Comparison of ENCODE assay signal across 8 cellular contexts in genomic region chr6:27669278-27669797, GRCh38.
DNase-seq lines count a peak whose midpoint lies in the region; ATAC-seq and TF ChIP-seq lines count a peak whose summit lies in the region.

No MANE protein-coding gene starts in this region.

- H2AFZ ChIP-seq in GM23338: peak overlapping the region; percentile 77

- H3K9me3 ChIP-seq in AG04450 (ENCODE audit: control insufficient read depth, insufficient read depth, low read length) (no peaks in the 10 kb centered on the region; the same call in 1 of the 2 replicates), T-helper 17 cell (ENCODE audit: control insufficient read depth, low read length, poor library complexity, severe bottlenecking) (peaks cover 16% of the 10 kb centered on the region), iPS DF 6.9 (ENCODE audit: control insufficient read depth, insufficient read depth, low read length) (no peaks in the 10 kb centered on the region), prostate gland (no peaks in the 10 kb centered on the region)

- H4K20me1 ChIP-seq in GM23338 (replicated peaks; ENCODE audit: insufficient read depth): no peaks in the 10 kb centered on the region

- H3K27ac Mint-ChIP-seq in GM23338 (no peak overlapping the region), T-helper 17 cell (peak overlapping the region; percentile 87)

- peak overlapping the region; percentile 23; the same call in 1 of the 2 replicates for H3K4me3 ChIP-seq in AG04450 (ENCODE audit: low read depth, low read length)
- peak overlapping the region; percentile 71 for H3K4me3 ChIP-seq in GM23338
- H3K4me3 ChIP-seq in iPS DF 6.9 (ENCODE audit: low read length): peak overlapping the region; percentile 41; the same call in 1 of the 2 replicates
- no peak overlapping the region for H3K4me3 ChIP-seq in prostate gland

- H3K27ac ChIP-seq in AG04450 (ENCODE audit: low read depth, low read length): no peak overlapping the region
- H3K27ac ChIP-seq in GM23338 (ENCODE audit: low read depth): no peak overlapping the region
- H3K27ac ChIP-seq in iPS DF 6.9 (ENCODE audit: low read length): no peak overlapping the region
- H3K27ac ChIP-seq in prostate gland: no peak overlapping the region

- ATAC-seq in GM23338 (peak; percentile 3), T-helper 17 cell (no peak), HG02938 (IDR thresholded peaks at IDR 0.05; ENCODE audit: unreplicated experiment) (no peak), GM21529 (IDR thresholded peaks at IDR 0.05; ENCODE audit: unreplicated experiment) (no peak)

- no peak for TF ChIP-seq CTCF in AG04450 (IDR thresholded peaks at IDR 0.05; ENCODE audit: low read depth, low read length)
- no peak for TF ChIP-seq CTCF in GM23338 (conservative IDR thresholded peaks at IDR 0.05; ENCODE audit: low read depth in 2 of 2)
- TF ChIP-seq CTCF in prostate gland (IDR thresholded peaks at IDR 0.05): no peak

- DNase-seq in AG04450 (ENCODE audit: low read depth, low spot score) (no peak), GM23338 (ENCODE audit: low spot score) (peak; percentile 43), T-helper 17 cell (no peak), iPS DF 6.9 (ENCODE audit: low read depth, low spot score) (no peak), NCI-H226 (no peak), prostate gland (ENCODE audit: low spot score) (no peak)

- peaks cover 10% of the 10 kb centered on the region; the same call in 2 of the 3 replicates for H3K9me3 Mint-ChIP-seq in GM23338

- H3K27me3 ChIP-seq in AG04450 (ENCODE audit: control insufficient read depth, insufficient read depth, low read length) (peaks cover 7% of the 10 kb centered on the region), GM23338 (ENCODE audit: insufficient read depth) (peaks cover 43% of the 10 kb centered on the region), iPS DF 6.9 (ENCODE audit: control insufficient read depth, insufficient read depth, low read length) (peaks cover 4% of the 10 kb centered on the region; the same call in 1 of the 2 replicates), prostate gland (replicated peaks; ENCODE audit: insufficient read depth) (peaks cover 39% of the 10 kb centered on the region)

- whole genome bisulfite sequencing in iPS DF 6.9 (ENCODE audit: insufficient coverage, insufficient read length): no CpG with 5 or more reads among the region's 18 CpGs
- 7% methylated on average over 18 of the region's 18 CpGs for WGBS in prostate gland

- H3K9me2 ChIP-seq in GM23338 (ENCODE audit: insufficient read depth): no peaks in the 10 kb centered on the region

- peak overlapping the region; percentile 67 for H3K4me2 ChIP-seq in GM23338

- H3K79me2 ChIP-seq in GM23338 (replicated peaks; ENCODE audit: insufficient read depth): no peaks in the 10 kb centered on the region

- POLR2A ChIA-PET in AG04450 (lab: Yijun Ruan, JAX): no interaction called here

- no peaks in the 10 kb centered on the region for H3K36me3 Mint-ChIP-seq in GM23338 (ENCODE audit: low read depth)
- no peaks in the 10 kb centered on the region for H3K36me3 Mint-ChIP-seq in T-helper 17 cell (ENCODE audit: low read depth)

- H3F3A ChIP-seq in GM23338 (replicated peaks; ENCODE audit: low read depth): no peaks in the 10 kb centered on the region; the same call in 1 of the 2 replicates

- peaks cover 61% of the 10 kb centered on the region for H3K27me3 Mint-ChIP-seq in GM23338 (ENCODE audit: insufficient read depth, low read depth, poor library complexity)
- peaks cover 83% of the 10 kb centered on the region for H3K27me3 Mint-ChIP-seq in T-helper 17 cell

- H3K4me1 ChIP-seq in GM23338 (ENCODE audit: insufficient read depth) (peaks cover 10% of the 10 kb centered on the region; the same call in 1 of the 2 replicates), iPS DF 6.9 (ENCODE audit: control insufficient read depth, insufficient read depth, low read length) (no peaks in the 10 kb centered on the region), prostate gland (replicated peaks) (no peaks in the 10 kb centered on the region)

- peaks cover 8% of the 10 kb centered on the region for H3K4me1 Mint-ChIP-seq in GM23338
- H3K4me1 Mint-ChIP-seq in T-helper 17 cell: peaks cover 4% of the 10 kb centered on the region

- peak overlapping the region; percentile 81 for H3K4me3 Mint-ChIP-seq in GM23338
- peak overlapping the region; percentile 39 for H3K4me3 Mint-ChIP-seq in T-helper 17 cell

- TF ChIP-seq POLR2A in prostate gland (IDR thresholded peaks at IDR 0.05): no peak

- H3K36me3 ChIP-seq in GM23338 (ENCODE audit: insufficient read depth): no peaks in the 10 kb centered on the region
- H3K36me3 ChIP-seq in iPS DF 6.9 (ENCODE audit: control insufficient read depth, insufficient read depth, low read length): no peaks in the 10 kb centered on the region
- H3K36me3 ChIP-seq in prostate gland: no peaks in the 10 kb centered on the region

- intact Hi-C loops in prostate gland (cut with DNase I): no loop called here

- CTCF ChIA-PET in AG04450 (lab: Charles Lee): no interaction called here

TF ChIP-seq in GM23338, 12 proteins besides CTCF, POLR2A, EP300 and RAD21 (continues in another document):
- TF ChIP-seq EZH2 (IDR thresholded peaks at IDR 0.05; ENCODE audit: low read depth, unreplicated experiment) (no peak), REST (IDR thresholded peaks at IDR 0.05; ENCODE audit: unreplicated experiment) (no peak), POLR2AphosphoS5 (IDR thresholded peaks at IDR 0.05; ENCODE audit: low read depth) (no peak)

Comparison
In these comparisons a context has a peak if more than half of its experiments do, and no peak if none do; other contexts are left out.
1. H3K4me3 ChIP-seq: peak in AG04450 (single experiment), GM23338 (single experiment) and iPS DF 6.9 (single experiment); none in prostate gland (0 of 2).